Comparison of ENCODE assay signal across 17 cellular contexts in the genomic region with DNA sequence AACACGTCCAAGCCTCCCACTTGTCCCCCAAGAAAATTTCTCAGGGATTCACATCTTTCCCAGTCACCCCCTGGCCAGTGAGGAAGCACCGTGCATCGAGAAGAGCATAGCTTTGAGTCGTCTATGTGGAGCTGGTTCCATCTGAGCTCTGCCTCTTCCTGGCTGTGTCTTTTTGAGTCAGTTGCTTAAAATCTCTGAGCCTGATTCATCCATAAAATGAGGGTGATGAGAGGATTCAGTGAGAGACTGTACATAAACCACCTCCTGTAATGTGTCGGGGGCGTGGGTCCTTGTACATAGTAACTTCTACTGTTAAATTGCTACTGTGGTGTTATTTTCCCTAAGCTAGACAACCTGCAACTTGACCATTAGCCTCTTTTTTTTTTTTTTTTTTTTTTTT. TPM values are rescaled to one million over a fixed set of nuclear protein-coding genes. Genes with fewer than 3 reads are reported as not detected.
DNase-seq lines count a peak whose midpoint lies in the region; ATAC-seq and TF ChIP-seq lines count a peak whose summit lies in the region.
"Had no signal": no experiment of that assay in that cellular context is flagged by ENCODE, and none has a peak within 500 bp of the region (broad histone marks: within the 10 kb centered on the region; RNA-seq: fewer than 3 reads in every experiment).

No MANE protein-coding gene starts in this region.

- intact Hi-C loops in adrenal gland (cut with DNase I) = no loop called here

- H3K9ac ChIP-seq in GM23248 = 0 out of 2 replicates have a peak overlapping the region, but pooled peaks have one; percentile 9

- H3K9me3 ChIP-seq in GM23248 (ENCODE audit: low read depth) = no peaks in the 10 kb centered on the region
- no peaks in the 10 kb centered on the region for H3K9me3 ChIP-seq in adrenal gland (replicated peaks in 1 of 3)
- no peaks in the 10 kb centered on the region for H3K9me3 ChIP-seq in gastroesophageal sphincter

- H3K27me3 Mint-ChIP-seq in activated T-cell treated with anti-CD3 and anti-CD28 coated beads, Interleukin-2, amount 50 U/mL, for 4 hours (ENCODE audit: low read depth) = peaks cover 2% of the 10 kb centered on the region
- H3K27me3 Mint-ChIP-seq: stimulated activated naive B cell treated with anti-CD40 and anti-IgM and Interleukin-4, amounts not matched to agents 10 μg/mL and 1 μg/mL and 100 μg/mL, for 72 hours had no signal

- no peaks in the 10 kb centered on the region for H3K27me3 ChIP-seq in GM23248 (replicated peaks; ENCODE audit: insufficient read depth)
- H3K27me3 ChIP-seq in adrenal gland = no peaks in the 10 kb centered on the region
- H3K27me3 ChIP-seq in gastroesophageal sphincter = no peaks in the 10 kb centered on the region

- H3K36me3 ChIP-seq in GM23248 (ENCODE audit: low read depth) = no peaks in the 10 kb centered on the region
- H3K36me3 ChIP-seq in adrenal gland (replicated peaks in 1 of 2) = peaks cover 0 to 4% of the 10 kb centered on the region in 2 donors
- H3K36me3 ChIP-seq in gastroesophageal sphincter = peaks cover 0 to 24% of the 10 kb centered on the region in 2 donors

- H3K9me2 ChIP-seq in GM23248 (ENCODE audit: insufficient read depth) = no peaks in the 10 kb centered on the region

- DNase-seq in GM23248 = peak; percentile 75
- no peak for DNase-seq in adrenal gland
- peak; percentile 20 for DNase-seq in superior temporal gyrus (ENCODE audit: extremely low spot score)
- no peak for DNase-seq in activated T-cell treated with anti-CD3 and anti-CD28 coated beads, Interleukin-2, amount 50 U/mL, for 4 hours
- no peak for DNase-seq in occipital lobe (lab: John Stamatoyannopoulos, UW)
- DNase-seq in glomerular visceral epithelial cell (ENCODE audit: extremely low spot score) = no peak
- DNase-seq: activated CD8-positive, alpha-beta memory T cell treated with anti-CD3 and anti-CD28 coated beads, Interleukin-2, amount 10 ng/mL, durations not matched to agents 7 days and 5 days; activated naive CD4-positive, alpha-beta T cell treated with Interleukin-2 at 50 U/mL for 16 hours; effector CD8-positive, alpha-beta T cell; GDM1; NCI-H187 treated with DMSO at 0.1 percent for 48 hours; NCI-H524 treated with DMSO at 0.1 percent for 48 hours; stimulated activated naive B cell treated with anti-CD40 and anti-IgM and Interleukin-4, amounts not matched to agents 10 μg/mL and 1 μg/mL and 100 μg/mL, for 72 hours had no signal

- peaks cover 9% of the 10 kb centered on the region for H3K4me1 Mint-ChIP-seq in activated T-cell treated with anti-CD3 and anti-CD28 coated beads, Interleukin-2, amount 50 U/mL, for 4 hours (ENCODE audit: low read depth)

- H3K4me3 Mint-ChIP-seq in activated T-cell treated with anti-CD3 and anti-CD28 coated beads, Interleukin-2, amount 50 U/mL, for 4 hours = no peak overlapping the region
- H3K4me3 Mint-ChIP-seq: activated CD8-positive, alpha-beta memory T cell treated with anti-CD3 and anti-CD28 coated beads, Interleukin-2, amount 10 ng/mL, durations not matched to agents 7 days and 5 days; brain; stimulated activated naive B cell treated with anti-CD40 and anti-IgM and Interleukin-4, amounts not matched to agents 10 μg/mL and 1 μg/mL and 100 μg/mL, for 72 hours had no signal

- H3K4me3 ChIP-seq in GM23248 (no peak overlapping the region), adrenal gland (no peak overlapping the region), gastroesophageal sphincter (no peak overlapping the region)

- no peaks in the 10 kb centered on the region for H3K79me2 ChIP-seq in GM23248 (ENCODE audit: insufficient read depth)

- peaks cover 57% of the 10 kb centered on the region for H3K4me1 ChIP-seq in GM23248 (ENCODE audit: insufficient read depth)
- H3K4me1 ChIP-seq in adrenal gland (replicated peaks in 1 of 2) = peaks cover 34 to 54% of the 10 kb centered on the region in 2 donors
- H3K4me1 ChIP-seq in gastroesophageal sphincter = peaks cover 6 to 100% (median 66%) of the 10 kb centered on the region in 3 donors

- no peak overlapping the region for H2AFZ ChIP-seq in GM23248

- H3F3A ChIP-seq in GM23248 (ENCODE audit: insufficient read depth) = peaks cover 37% of the 10 kb centered on the region

- H3K4me2 ChIP-seq in GM23248 (ENCODE audit: unreplicated experiment) = no peak overlapping the region

- H3K27ac ChIP-seq in GM23248 (no peak overlapping the region), adrenal gland (peak overlapping the region in 3 of 5 donors; percentile 29 to 91 (median 41)), gastroesophageal sphincter (peak overlapping the region; percentile 89 to 100 (median 98))

- no peaks in the 10 kb centered on the region for H4K20me1 ChIP-seq in GM23248 (ENCODE audit: insufficient read depth)

- no peaks in the 10 kb centered on the region for H3K36me3 Mint-ChIP-seq in activated T-cell treated with anti-CD3 and anti-CD28 coated beads, Interleukin-2, amount 50 U/mL, for 4 hours (ENCODE audit: insufficient read depth)
- H3K36me3 Mint-ChIP-seq: activated CD8-positive, alpha-beta memory T cell treated with anti-CD3 and anti-CD28 coated beads, Interleukin-2, amount 10 ng/mL, durations not matched to agents 7 days and 5 days; brain had no signal

- TF ChIP-seq CTCF in adrenal gland (IDR thresholded peaks at IDR 0.05) (no peak), gastroesophageal sphincter (IDR thresholded peaks at IDR 0.05) (no peak)

- in situ Hi-C loops in GM23248 (cut with MboI) = no loop called here

- no peaks in the 10 kb centered on the region for H3K9me3 Mint-ChIP-seq in activated T-cell treated with anti-CD3 and anti-CD28 coated beads, Interleukin-2, amount 50 U/mL, for 4 hours
- H3K9me3 Mint-ChIP-seq: brain; stimulated activated naive B cell treated with anti-CD40 and anti-IgM and Interleukin-4, amounts not matched to agents 10 μg/mL and 1 μg/mL and 100 μg/mL, for 72 hours had no signal

- ATAC-seq in gastroesophageal sphincter (no peak), HG03135 (IDR thresholded peaks at IDR 0.05; ENCODE audit: unreplicated experiment) (no peak)
- no peak for ATAC-seq in activated T-cell treated with anti-CD3 and anti-CD28 coated beads, Interleukin-2, amount 50 U/mL, for 4 hours
- ATAC-seq: activated CD8-positive, alpha-beta memory T cell treated with anti-CD3 and anti-CD28 coated beads, Interleukin-2, amount 10 ng/mL, durations not matched to agents 7 days and 5 days; Panc1; stimulated activated naive B cell treated with anti-CD40 and anti-IgM and Interleukin-4, amounts not matched to agents 10 μg/mL and 1 μg/mL and 100 μg/mL, for 72 hours had no signal

- WGBS in GM23248 (ENCODE audit: low coverage in 1 of 2, low lambda C conversion rate in 2 of 2, missing lambda C conversion rate in 2 of 2), 2 experiments = 29 to 34% methylated on average over 6 of the region's 6 CpGs
- 84 to 93% (median 90%) methylated on average over 6 of the region's 6 CpGs for WGBS in adrenal gland, 4 donors
- 72% methylated on average over 5 of the region's 6 CpGs; no CpG with 5 or more reads in 1 of the 2 donors for WGBS in gastroesophageal sphincter (ENCODE audit: low coverage in 1 of 2), 2 donors

- no peak for TF ChIP-seq POLR2A in adrenal gland (IDR thresholded peaks at IDR 0.05)
- no peak for TF ChIP-seq POLR2A in gastroesophageal sphincter (IDR thresholded peaks at IDR 0.05)

- no peak for TF ChIP-seq EP300 in gastroesophageal sphincter (IDR thresholded peaks at IDR 0.05)

RNA-seq across cellular contexts. Expression of a gene that starts 13.8 kb away (rescaled TPM):
- 24.7 and 28.6 TPM in 2 replicates for total RNA-seq in GM23248 (2014; rRNA removed; shearing (Covaris generic))
- polyA plus RNA-seq in GM23248 (2016; fragmentation: Nextera tagmentation; extraction: Ambion mirVana) (45.1 and 46.9 TPM in 2 replicates), adrenal gland (100 to 1,000 TPM in 2 of 3 donors, 10 to 100 TPM in 1; 66.3 to 244 (median 139) TPM)
- total RNA-seq in adrenal gland (100 to 1,000 TPM; 165 to 461 (median 322) TPM), gastroesophageal sphincter (100 to 1,000 TPM; 379 to 558 (median 468) TPM), occipital lobe (29.5 TPM)
- 1 to 10 TPM; 1.6 to 3.2 (median 3.0) TPM for total RNA-seq in activated T-cell treated with anti-CD3 and anti-CD28 coated beads, Interleukin-2, amount 50 U/mL, for 4 hours

Comparison
In these comparisons a context has a peak if more than half of its experiments do, and no peak if none do; other contexts are left out.
1. DNase-seq: peak in GM23248 (single experiment) and superior temporal gyrus (single experiment); none in adrenal gland (0 of 7), activated T-cell treated with anti-CD3 and anti-CD28 coated beads, Interleukin-2, amount 50 U/mL, for 4 hours (single experiment), occipital lobe (single experiment) and glomerular visceral epithelial cell (single experiment).